8 cellular contexts compared by ENCODE assay signal in genomic region chr18:36095936-36096519, GRCh38. TPM values are rescaled to one million over a fixed set of nuclear protein-coding genes. Genes with fewer than 3 reads are reported as not detected.
DNase-seq lines count a peak whose midpoint lies in the region; ATAC-seq and TF ChIP-seq lines count a peak whose summit lies in the region.

No MANE protein-coding gene starts in this region.

- H3K4me1 ChIP-seq in colonic mucosa: no peaks in the 10 kb centered on the region

- no peak overlapping the region for H3K4me3 Mint-ChIP-seq in memory B cell

- H3K27me3 ChIP-seq in HL-60 (ENCODE audit: insufficient read depth, poor library complexity, severe bottlenecking) (no peaks in the 10 kb centered on the region), colonic mucosa (no peaks in the 10 kb centered on the region)

- no peaks in the 10 kb centered on the region for H3K9me3 ChIP-seq in colonic mucosa

- peaks cover 6% of the 10 kb centered on the region for H3K4me1 Mint-ChIP-seq in memory B cell

- H3K27ac Mint-ChIP-seq in memory B cell: no peak overlapping the region

- no peaks in the 10 kb centered on the region for H3K36me3 Mint-ChIP-seq in memory B cell

- H3K4me3 ChIP-seq in HL-60 (replicated peaks; ENCODE audit: insufficient read depth, low read length) (no peak overlapping the region), colonic mucosa (no peak overlapping the region)

- ATAC-seq in memory B cell (ENCODE audit: low read depth) (peak; percentile 47), GM19324 (IDR thresholded peaks at IDR 0.05; ENCODE audit: low FRiP score, unreplicated experiment) (no peak), HG03469 (IDR thresholded peaks at IDR 0.05; ENCODE audit: unreplicated experiment) (no peak)

- no peaks in the 10 kb centered on the region for H3K9me3 Mint-ChIP-seq in memory B cell

- H3K9ac ChIP-seq in colonic mucosa (ENCODE audit: low read depth in 2 of 2, low read length in 2 of 2): no peak overlapping the region

- peak; percentile 59 for DNase-seq in DMS153 (lab: John Stamatoyannopoulos, UW)
- DNase-seq in HL-60 (ENCODE audit: low read depth in 1 of 2, low spot score in 1 of 2): peak; percentile 25 to 31
- peak; percentile 18 for DNase-seq in NOMO-1 treated with dmso at 0.1 percent for 144 hours (lab: John Stamatoyannopoulos, UW; ENCODE audit: unreplicated experiment)
- no peak for DNase-seq in colonic mucosa
- DNase-seq in memory B cell (ENCODE audit: low spot score in 2 of 2): peak in 1 of 2 donors; percentile 41
- DNase-seq in activated gamma-delta T cell (lab: John Stamatoyannopoulos, UW): no peak

- intact Hi-C loops in colonic mucosa (cut with DNase I): no loop called here

- TF ChIP-seq CTCF in HL-60 (IDR thresholded peaks at IDR 0.05; ENCODE audit: insufficient read depth, low read length) (no peak), colonic mucosa (IDR thresholded peaks at IDR 0.05) (peak; percentile 37)

- H3K36me3 ChIP-seq in colonic mucosa: no peaks in the 10 kb centered on the region

- no peak overlapping the region for H3K27ac ChIP-seq in HL-60 (replicated peaks)
- H3K27ac ChIP-seq in colonic mucosa: no peak overlapping the region

- H3K27me3 Mint-ChIP-seq in memory B cell: peaks cover 7% of the 10 kb centered on the region

RNA-seq across cellular contexts. Expression of gene RPRD1A, which starts 28.7 kb away (rescaled TPM):
- 10 to 100 TPM; 39.8 TPM for total RNA-seq in colonic mucosa

RNA-seq across cellular contexts. Expression of gene SLC39A6, which starts 33.1 kb away (rescaled TPM):
- total RNA-seq in colonic mucosa: 10 to 100 TPM in 1 of 2 donors, 1 to 10 TPM in 1; 9.9 to 15.3 TPM

RNA-seq across cellular contexts. Expression of gene ELP2, which starts 33.7 kb away (rescaled TPM):
- total RNA-seq in colonic mucosa: 10 to 100 TPM; 48.3 to 51.6 TPM

Comparison
In these comparisons a context has a peak if more than half of its experiments do, and no peak if none do; other contexts are left out.
1. DNase-seq: peak in DMS153 (single experiment), HL-60 (2 of 2) and NOMO-1 treated with dmso at 0.1 percent for 144 hours (single experiment); none in colonic mucosa (single experiment) and activated gamma-delta T cell (single experiment).